Comparison of ENCODE assay signal across 20 cellular contexts in genomic region chr19:21947775-21948174, GRCh38.
DNase-seq lines count a peak whose midpoint lies in the region; ATAC-seq, FAIRE-seq and TF ChIP-seq lines count a peak whose summit lies in the region.
"Had no signal": no experiment of that assay in that cellular context is flagged by ENCODE, and none has a peak within 500 bp of the region (broad histone marks: within the 10 kb centered on the region; RNA-seq: fewer than 3 reads in every experiment).

No MANE protein-coding gene starts in this region.

- no peaks in the 10 kb centered on the region for H3K36me3 ChIP-seq in K562 (ENCODE audit: control insufficient read depth, insufficient read depth, low read length)
- no peaks in the 10 kb centered on the region for H3K36me3 ChIP-seq in liver (ENCODE audit: control insufficient read depth in 4 of 4, insufficient read depth in 3 of 4, low read depth in 1 of 4, low read length in 3 of 4)
- H3K36me3 ChIP-seq in CD8-positive, alpha-beta T cell (ENCODE audit: insufficient read depth, low read length) = no peaks in the 10 kb centered on the region
- H3K36me3 ChIP-seq: BLaER1, breast epithelium, tibial artery had no signal

- H4K20me1 ChIP-seq in K562 (replicated peaks; ENCODE audit: control insufficient read depth, insufficient read depth, low read length) = no peaks in the 10 kb centered on the region
- H4K20me1 ChIP-seq: BLaER1 had no signal

- H3K27ac ChIP-seq in K562 (ENCODE audit: extremely low read depth, low read depth, low read length) = no peak overlapping the region
- no peak overlapping the region for H3K27ac ChIP-seq in liver (ENCODE audit: low read depth in 1 of 2, low read length in 2 of 2)
- H3K27ac ChIP-seq in CD8-positive, alpha-beta T cell (ENCODE audit: low read depth, low read length) = no peak overlapping the region
- H3K27ac ChIP-seq: 22Rv1, BLaER1, breast epithelium, foreskin keratinocyte, HL-60, tibial artery had no signal

- H3K4me3 Mint-ChIP-seq in HFFc6 = no peak overlapping the region
- H3K4me3 Mint-ChIP-seq in CD8-positive, alpha-beta T cell = no peak overlapping the region
- H3K4me3 Mint-ChIP-seq: nephron; stimulated activated memory B cell treated with anti-CD40 and anti-IgM and Interleukin-4, amounts not matched to agents 10 μg/mL and 1 μg/mL and 100 μg/mL, for 72 hours had no signal

- no TSS peak for BruUV-seq in K562 (replicated peaks; lab: Mats Ljungman, UMichigan)

- H3K4me2 ChIP-seq in K562 (ENCODE audit: insufficient read depth, low read length) = no peak overlapping the region
- H3K4me2 ChIP-seq: BLaER1 had no signal

- peaks cover 68% of the 10 kb centered on the region for H3K9me3 Mint-ChIP-seq in HFFc6
- peaks cover 40% of the 10 kb centered on the region for H3K9me3 Mint-ChIP-seq in CD8-positive, alpha-beta T cell

- no peak overlapping the region for H3K4me3 ChIP-seq in Jurkat, Clone E6-1 (ENCODE audit: low read length)
- no peak overlapping the region for H3K4me3 ChIP-seq in K562
- peak overlapping the region in 2 of 3 donors; percentile 1 to 41 for H3K4me3 ChIP-seq in liver (ENCODE audit: low read depth in 1 of 3, low read length in 3 of 3)
- H3K4me3 ChIP-seq in CD8-positive, alpha-beta T cell (ENCODE audit: low read depth, low read length) = no peak overlapping the region
- H3K4me3 ChIP-seq: BLaER1, breast epithelium, tibial artery had no signal

- no peak overlapping the region for H3K27ac Mint-ChIP-seq in HFFc6
- no peak overlapping the region for H3K27ac Mint-ChIP-seq in CD8-positive, alpha-beta T cell
- H3K27ac Mint-ChIP-seq: nephron; progenitor cell of endocrine pancreas; stimulated activated memory B cell treated with anti-CD40 and anti-IgM and Interleukin-4, amounts not matched to agents 10 μg/mL and 1 μg/mL and 100 μg/mL, for 72 hours had no signal

- H3K4me1 Mint-ChIP-seq in HFFc6 (ENCODE audit: low read depth) = no peaks in the 10 kb centered on the region
- no peaks in the 10 kb centered on the region for H3K4me1 Mint-ChIP-seq in CD8-positive, alpha-beta T cell (ENCODE audit: low read depth)
- H3K4me1 Mint-ChIP-seq: nephron; stimulated activated memory B cell treated with anti-CD40 and anti-IgM and Interleukin-4, amounts not matched to agents 10 μg/mL and 1 μg/mL and 100 μg/mL, for 72 hours had no signal

- H3K36me3 Mint-ChIP-seq in HFFc6 (ENCODE audit: low read depth) = peaks cover 4% of the 10 kb centered on the region; the same call in 1 of the 2 replicates
- H3K36me3 Mint-ChIP-seq in CD8-positive, alpha-beta T cell = peaks cover 3% of the 10 kb centered on the region

- FAIRE-seq in K562 (lab: Jason Lieb, UNC) = no peak

- peak; percentile 34 for DNase-seq in DMS 273 (lab: John Stamatoyannopoulos, UW; ENCODE audit: unreplicated experiment)
- DNase-seq in DMS 273 treated with DMSO at 0.1 percent for 48 hours (lab: John Stamatoyannopoulos, UW) = no peak
- DNase-seq in Jurkat, Clone E6-1 (ENCODE audit: low read depth, low spot score) = peak; percentile 21
- peak; percentile 8 to 16 (median 12) for DNase-seq in K562 (ENCODE audit: extremely low read depth in 1 of 4, low spot score in 3 of 4)
- no peak for DNase-seq in HFFc6
- no peak for DNase-seq in CD8-positive, alpha-beta T cell
- DNase-seq: activated naive CD4-positive, alpha-beta T cell treated with Interleukin-2 at 50 U/mL for 16 hours; foreskin keratinocyte; KG1; SHP77; tibial artery had no signal

- POLR2A ChIA-PET in K562 (lab: Yijun Ruan, JAX) = no interaction called here
- POLR2A ChIA-PET in CD8-positive, alpha-beta T cell (lab: Charles Lee) = no interaction called here

- ATAC-seq in K562 (no peak), GM19397 (IDR thresholded peaks at IDR 0.05; ENCODE audit: unreplicated experiment) (no peak)
- ATAC-seq in CD8-positive, alpha-beta T cell = no peak
- ATAC-seq: foreskin keratinocyte; stimulated activated memory B cell treated with anti-CD40 and anti-IgM and Interleukin-4, amounts not matched to agents 10 μg/mL and 1 μg/mL and 100 μg/mL, for 72 hours had no signal

- H3K27me3 ChIP-seq in K562 (ENCODE audit: control insufficient read depth in 2 of 2, insufficient read depth in 2 of 2, low read length in 2 of 2) = no peaks in the 10 kb centered on the region
- no peaks in the 10 kb centered on the region for H3K27me3 ChIP-seq in liver (ENCODE audit: control insufficient read depth in 4 of 4, insufficient read depth in 4 of 4, low read length in 3 of 4)
- H3K27me3 ChIP-seq in CD8-positive, alpha-beta T cell (ENCODE audit: insufficient read depth, low read length) = no peaks in the 10 kb centered on the region
- H3K27me3 ChIP-seq: BLaER1, breast epithelium, foreskin keratinocyte, tibial artery had no signal

- TF ChIP-seq RAD21 in K562 (CRISPR knock-in tag; conservative IDR thresholded peaks at IDR 0.05 in 1 of 2, IDR thresholded peaks at IDR 0.05 in 1 of 2) (no peak), liver (IDR thresholded peaks at IDR 0.05) (no peak)

- H3K9ac ChIP-seq in K562 (ENCODE audit: insufficient read depth in 1 of 2, low read depth in 2 of 2, low read length in 2 of 2) (no peak overlapping the region), liver (ENCODE audit: low read depth in 1 of 2, low read length in 2 of 2) (no peak overlapping the region)
- H3K9ac ChIP-seq: BLaER1 had no signal

- no peak for TF ChIP-seq POLR2A in K562 (conservative IDR thresholded peaks at IDR 0.05)

- no peaks in the 10 kb centered on the region for H3K4me1 ChIP-seq in K562 (replicated peaks in 1 of 2; ENCODE audit: control insufficient read depth in 2 of 2, insufficient read depth in 2 of 2, low read length in 2 of 2)
- no peaks in the 10 kb centered on the region for H3K4me1 ChIP-seq in liver (ENCODE audit: control insufficient read depth in 4 of 4, insufficient read depth in 4 of 4, low read length in 3 of 4)
- no peaks in the 10 kb centered on the region for H3K4me1 ChIP-seq in CD8-positive, alpha-beta T cell (ENCODE audit: insufficient read depth, low read length)
- H3K4me1 ChIP-seq: BLaER1, breast epithelium, foreskin keratinocyte, tibial artery had no signal

- no peaks in the 10 kb centered on the region for H3K27me3 Mint-ChIP-seq in HFFc6 (ENCODE audit: insufficient read depth)
- H3K27me3 Mint-ChIP-seq in CD8-positive, alpha-beta T cell (ENCODE audit: low read depth) = no peaks in the 10 kb centered on the region
- H3K27me3 Mint-ChIP-seq: progenitor cell of endocrine pancreas; stimulated activated memory B cell treated with anti-CD40 and anti-IgM and Interleukin-4, amounts not matched to agents 10 μg/mL and 1 μg/mL and 100 μg/mL, for 72 hours had no signal

- in situ Hi-C loops in K562 (cut with MboI) = no loop called here

- H3K9me3 ChIP-seq in K562 (replicated peaks; ENCODE audit: control insufficient read depth, insufficient read depth, low read depth, low read length) (peaks cover 2% of the 10 kb centered on the region), liver (ENCODE audit: control insufficient read depth in 4 of 4, low read length in 3 of 4) (peaks cover 14 to 52% (median 28%) of the 10 kb centered on the region in 4 donors)
- peaks cover 10% of the 10 kb centered on the region for H3K9me3 ChIP-seq in CD8-positive, alpha-beta T cell (ENCODE audit: low read length)

- no peak overlapping the region for H2AFZ ChIP-seq in K562 (ENCODE audit: low read depth, low read length)

- H3K79me2 ChIP-seq in K562 (ENCODE audit: control insufficient read depth, insufficient read depth, low read length) = no peaks in the 10 kb centered on the region

- CTCF ChIA-PET in K562 (lab: Yijun Ruan, JAX; ENCODE audit: low intra/inter-chr PET ratio) = no interaction called here
- CTCF ChIA-PET in CD8-positive, alpha-beta T cell (lab: Charles Lee) = no interaction called here

- TF ChIP-seq EP300 in K562 (IDR thresholded peaks at IDR 0.05; ENCODE audit: low read length) = no peak

- WGBS in K562 (ENCODE audit: insufficient coverage, low coverage, missing lambda C conversion rate) = 0% methylated on average over 6 of the region's 8 CpGs
- WGBS in liver = 62% methylated on average over 8 of the region's 8 CpGs

- TF ChIP-seq CTCF in K562 (IDR thresholded peaks at IDR 0.05 in 2 of 3, conservative IDR thresholded peaks at IDR 0.05 in 1 of 3; ENCODE audit: insufficient read depth in 2 of 3, low read depth in 1 of 3, low read length in 3 of 3) (no peak), liver (IDR thresholded peaks at IDR 0.05; ENCODE audit: low read depth, low read length, missing input control) (no peak), HFFc6 (IDR thresholded peaks at IDR 0.05) (no peak)
- no peak for TF ChIP-seq CTCF in CD8-positive, alpha-beta T cell (IDR thresholded peaks at IDR 0.05)

- H3K9me1 ChIP-seq in K562 (ENCODE audit: control insufficient read depth, insufficient read depth, low read length) = no peaks in the 10 kb centered on the region

- intact Hi-C loops in K562 (cut with micrococcal nuclease) = no loop called here
- intact Hi-C loops in CD8-positive, alpha-beta T cell (cut with DNase I, micrococcal nuclease) = no loop called here

TF ChIP-seq in K562, 482 proteins besides CTCF, POLR2A, EP300 and RAD21 (continues in another document):
- TF ChIP-seq POU5F1 (IDR thresholded peaks at IDR 0.05; ENCODE audit: borderline replicate concordance, low read depth, low read length, partially characterized antibody) = no peak
- TF ChIP-seq CC2D1A (IDR thresholded peaks at IDR 0.05) = no peak

TF ChIP-seq in liver, 16 proteins besides CTCF, POLR2A, EP300 and RAD21 (continues in another document):
- TF ChIP-seq FOXA1 (IDR thresholded peaks at IDR 0.05) = no peak
- no peak for TF ChIP-seq RXRA (IDR thresholded peaks at IDR 0.05)
- no peak for TF ChIP-seq HNF4G (IDR thresholded peaks at IDR 0.05)
- no peak for TF ChIP-seq NR2F2 (IDR thresholded peaks at IDR 0.05)
- TF ChIP-seq TAF1 (conservative IDR thresholded peaks at IDR 0.05) = no peak
- no peak for TF ChIP-seq JUND (IDR thresholded peaks at IDR 0.05)
- TF ChIP-seq FOXA2 (IDR thresholded peaks at IDR 0.05) = no peak
- TF ChIP-seq MAX (IDR thresholded peaks at IDR 0.05) = no peak
- TF ChIP-seq ATF3 (IDR thresholded peaks at IDR 0.05) = no peak
- no peak for TF ChIP-seq HNF4A (conservative IDR thresholded peaks at IDR 0.05)
- no peak for TF ChIP-seq GABPA (IDR thresholded peaks at IDR 0.05 in 1 of 2, conservative IDR thresholded peaks at IDR 0.05 in 1 of 2)
- no peak for TF ChIP-seq YY1 (IDR thresholded peaks at IDR 0.05)

Comparison
In these comparisons a context has a peak if more than half of its experiments do, and no peak if none do; other contexts are left out.
1. DNase-seq: peak in DMS 273 (single experiment), Jurkat, Clone E6-1 (single experiment) and K562 (4 of 4); none in DMS 273 treated with DMSO at 0.1 percent for 48 hours (single experiment), HFFc6 (single experiment) and CD8-positive, alpha-beta T cell (0 of 7).
2. H3K4me3 ChIP-seq: peak in liver (2 of 3); none in Jurkat, Clone E6-1 (single experiment), K562 (single experiment) and CD8-positive, alpha-beta T cell (single experiment).